ENCODE assay signal across 1 cellular context in genomic region chr1:203326830-203327683, GRCh38.
TF ChIP-seq lines count a peak whose summit lies in the region.

No MANE protein-coding gene starts in this region.

TF ChIP-seq in GM12878, 131 proteins besides CTCF, POLR2A, EP300 and RAD21 (continued from another document):
- TF ChIP-seq, protein P1, sequence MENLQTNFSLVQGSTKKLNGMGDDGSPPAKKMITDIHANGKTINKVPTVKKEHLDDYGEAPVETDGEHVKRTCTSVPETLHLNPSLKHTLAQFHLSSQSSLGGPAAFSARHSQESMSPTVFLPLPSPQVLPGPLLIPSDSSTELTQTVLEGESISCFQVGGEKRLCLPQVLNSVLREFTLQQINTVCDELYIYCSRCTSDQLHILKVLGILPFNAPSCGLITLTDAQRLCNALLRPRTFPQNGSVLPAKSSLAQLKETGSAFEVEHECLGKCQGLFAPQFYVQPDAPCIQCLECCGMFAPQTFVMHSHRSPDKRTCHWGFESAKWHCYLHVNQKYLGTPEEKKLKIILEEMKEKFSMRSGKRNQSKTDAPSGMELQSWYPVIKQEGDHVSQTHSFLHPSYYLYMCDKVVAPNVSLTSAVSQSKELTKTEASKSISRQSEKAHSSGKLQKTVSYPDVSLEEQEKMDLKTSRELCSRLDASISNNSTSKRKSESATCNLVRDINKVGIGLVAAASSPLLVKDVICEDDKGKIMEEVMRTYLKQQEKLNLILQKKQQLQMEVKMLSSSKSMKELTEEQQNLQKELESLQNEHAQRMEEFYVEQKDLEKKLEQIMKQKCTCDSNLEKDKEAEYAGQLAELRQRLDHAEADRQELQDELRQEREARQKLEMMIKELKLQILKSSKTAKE (IDR thresholded peaks at IDR 0.05; ENCODE audit: low read depth, poor library complexity, severe bottlenecking): peak; percentile 18
- TF ChIP-seq HDGF (IDR thresholded peaks at IDR 0.05): peak; percentile 91
- no peak for TF ChIP-seq RUNX3 (IDR thresholded peaks at IDR 0.05; ENCODE audit: low read length)
- TF ChIP-seq MLLT1 (IDR thresholded peaks at IDR 0.05): peak; percentile 77
- TF ChIP-seq CHD2 (IDR thresholded peaks at IDR 0.05; ENCODE audit: borderline replicate concordance, low read depth, low read length): peak; percentile 21; the same call in 1 of the 2 replicates
- TF ChIP-seq, protein P2, sequence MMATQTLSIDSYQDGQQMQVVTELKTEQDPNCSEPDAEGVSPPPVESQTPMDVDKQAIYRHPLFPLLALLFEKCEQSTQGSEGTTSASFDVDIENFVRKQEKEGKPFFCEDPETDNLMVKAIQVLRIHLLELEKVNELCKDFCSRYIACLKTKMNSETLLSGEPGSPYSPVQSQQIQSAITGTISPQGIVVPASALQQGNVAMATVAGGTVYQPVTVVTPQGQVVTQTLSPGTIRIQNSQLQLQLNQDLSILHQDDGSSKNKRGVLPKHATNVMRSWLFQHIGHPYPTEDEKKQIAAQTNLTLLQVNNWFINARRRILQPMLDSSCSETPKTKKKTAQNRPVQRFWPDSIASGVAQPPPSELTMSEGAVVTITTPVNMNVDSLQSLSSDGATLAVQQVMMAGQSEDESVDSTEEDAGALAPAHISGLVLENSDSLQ (IDR thresholded peaks at IDR 0.05): 0 out of 2 replicates have a peak, but pooled peaks have one; percentile 17
- TF ChIP-seq EGR1 (IDR thresholded peaks at IDR 0.05; ENCODE audit: borderline replicate concordance in 1 of 2, low read depth in 2 of 2, low read length in 2 of 2): peak in 1 of 2 experiments; percentile 92; a peak in 2 of 3 replicates
- TF ChIP-seq TAF1 (IDR thresholded peaks at IDR 0.05; ENCODE audit: borderline replicate concordance, low read depth, low read length): peak; percentile 68; the same call in 1 of the 2 replicates
- TF ChIP-seq NFXL1 (IDR thresholded peaks at IDR 0.05; ENCODE audit: borderline replicate concordance): no peak; the same call in 1 of the 2 replicates
- peak; percentile 12 for TF ChIP-seq USF1 (IDR thresholded peaks at IDR 0.05; ENCODE audit: borderline replicate concordance, extremely low read length, insufficient read depth, low read depth, low read length)
- peak; percentile 28 for TF ChIP-seq ZNF687 (IDR thresholded peaks at IDR 0.05)
- TF ChIP-seq SPI1 (IDR thresholded peaks at IDR 0.05; ENCODE audit: borderline replicate concordance, insufficient read depth, low read depth, low read length): peak; percentile 54; the same call in 1 of the 2 replicates
- TF ChIP-seq FOS (IDR thresholded peaks at IDR 0.05; ENCODE audit: borderline replicate concordance, extremely low read depth, insufficient read length): peak; percentile 17
- peak; percentile 36; the same call in 1 of the 2 replicates for TF ChIP-seq BMI1 (IDR thresholded peaks at IDR 0.05; ENCODE audit: borderline replicate concordance)
- TF ChIP-seq KDM1A (IDR thresholded peaks at IDR 0.05; ENCODE audit: borderline replicate concordance): no peak
- TF ChIP-seq CHD1 (IDR thresholded peaks at IDR 0.05; ENCODE audit: low read depth, low read length): 0 out of 2 replicates have a peak, but pooled peaks have one; percentile 80
- peak; percentile 24; the same call in 1 of the 2 replicates for TF ChIP-seq ZBTB40 (IDR thresholded peaks at IDR 0.05; ENCODE audit: borderline replicate concordance)
- peak; percentile 85 for TF ChIP-seq EED (IDR thresholded peaks at IDR 0.05; ENCODE audit: low read depth)
